8 cellular contexts compared by ENCODE assay signal in genomic region chr2:26243643-26244478, GRCh38. TPM values are rescaled to one million over a fixed set of nuclear protein-coding genes. Genes with fewer than 3 reads are reported as not detected.
A peak's percentile ranks its signal among the peaks of the same experiment; 100 is the strongest.
DNase-seq lines count a peak whose midpoint lies in the region; FAIRE-seq and TF ChIP-seq lines count a peak whose summit lies in the region.

No MANE protein-coding gene starts in this region.

- H3K4me3 ChIP-seq in Karpas-422 (ENCODE audit: low read length) (peak overlapping the region; percentile 95), WERI-Rb-1 (ENCODE audit: low read depth, low read length) (peak overlapping the region; percentile 78), fibroblast of the aortic adventitia (ENCODE audit: low read depth, low read length) (peak overlapping the region; percentile 99), neural progenitor cell (peak overlapping the region; percentile 88)

- H3K4me3 Mint-ChIP-seq in activated CD4-positive, alpha-beta T cell treated with anti-CD3 and anti-CD28 coated beads, Interleukin-2, amount 10 ng/mL, durations not matched to agents 24 days and 14 days: peak overlapping the region; percentile 100
- peak overlapping the region; percentile 100 for H3K4me3 Mint-ChIP-seq in neural progenitor cell

- H3K9me3 ChIP-seq in Karpas-422 (ENCODE audit: low read length) (no peaks in the 10 kb centered on the region), WERI-Rb-1 (ENCODE audit: severe bottlenecking) (no peaks in the 10 kb centered on the region), neural progenitor cell (ENCODE audit: low read depth) (no peaks in the 10 kb centered on the region)

- peaks cover 15% of the 10 kb centered on the region for H3F3A ChIP-seq in neural progenitor cell (ENCODE audit: low read depth)

- no peaks in the 10 kb centered on the region for H3K9me3 Mint-ChIP-seq in activated CD4-positive, alpha-beta T cell treated with anti-CD3 and anti-CD28 coated beads, Interleukin-2, amount 10 ng/mL, durations not matched to agents 24 days and 14 days
- peaks cover 2% of the 10 kb centered on the region for H3K9me3 Mint-ChIP-seq in neural progenitor cell

- peaks cover 96% of the 10 kb centered on the region for H3K79me2 ChIP-seq in Karpas-422 (ENCODE audit: low read length)
- H3K79me2 ChIP-seq in neural progenitor cell (ENCODE audit: low read depth): peaks cover 87% of the 10 kb centered on the region

- H4K20me1 ChIP-seq in Karpas-422 (ENCODE audit: insufficient read depth, low read depth, low read length): no peaks in the 10 kb centered on the region; the same call in 1 of the 2 replicates
- peaks cover 4% of the 10 kb centered on the region for H4K20me1 ChIP-seq in neural progenitor cell (ENCODE audit: low read depth)

- peak overlapping the region; percentile 89 for H3K9ac ChIP-seq in Karpas-422 (ENCODE audit: low read length)
- H3K9ac ChIP-seq in neural progenitor cell: peak overlapping the region; percentile 63

- no peaks in the 10 kb centered on the region for H3K36me3 ChIP-seq in Karpas-422 (ENCODE audit: insufficient read depth, low read length)
- H3K36me3 ChIP-seq in WERI-Rb-1: peaks cover 2% of the 10 kb centered on the region
- H3K36me3 ChIP-seq in neural progenitor cell: no peaks in the 10 kb centered on the region

- no peak for FAIRE-seq in GM19239 (lab: Jason Lieb, UNC)

- intact Hi-C loops in activated CD4-positive, alpha-beta T cell treated with anti-CD3 and anti-CD28 coated beads, Interleukin-2, amount 10 ng/mL, durations not matched to agents 24 days and 14 days (cut with micrococcal nuclease): loop anchor here (1.0 to 10.0 kb wide), 3 partner anchors 102 to 369 kb away; partner anchors contain the start of genes ADGRF3, ASXL2, RAB10 and SELENOI

- DNase-seq in activated CD4-positive, alpha-beta T cell treated with anti-CD3 and anti-CD28 coated beads, Interleukin-2, amount 10 ng/mL, durations not matched to agents 24 days and 14 days: no peak
- DNase-seq in activated CD4-positive, alpha-beta T cell treated with anti-CD3 and anti-CD28 coated beads for 1 hour: no peak
- DNase-seq in H4 (ENCODE audit: low spot score) (peak; percentile 2), Karpas-422 (peak; percentile 68), WERI-Rb-1 (peak; percentile 20), fibroblast of the aortic adventitia (ENCODE audit: low read depth) (peak; percentile 50), neural progenitor cell (ENCODE audit: low spot score) (peak; percentile 40), GM19239 (ENCODE audit: insufficient read length, low spot score) (no peak)

- H3K4me2 ChIP-seq in Karpas-422 (ENCODE audit: low read depth, low read length, poor library complexity, severe bottlenecking) (peak overlapping the region; percentile 95), neural progenitor cell (peak overlapping the region; percentile 87)

- H3K27ac ChIP-seq in Karpas-422 (ENCODE audit: low read length) (peak overlapping the region; percentile 81), WERI-Rb-1 (peak overlapping the region; percentile 99), neural progenitor cell (peak overlapping the region; percentile 95)

- peaks cover 6% of the 10 kb centered on the region for H3K27me3 Mint-ChIP-seq in activated CD4-positive, alpha-beta T cell treated with anti-CD3 and anti-CD28 coated beads, Interleukin-2, amount 10 ng/mL, durations not matched to agents 24 days and 14 days
- peaks cover 2% of the 10 kb centered on the region for H3K27me3 Mint-ChIP-seq in neural progenitor cell (ENCODE audit: insufficient read depth, low read depth)

- H3K4me1 ChIP-seq in Karpas-422 (ENCODE audit: low read length): peaks cover 56% of the 10 kb centered on the region
- peaks cover 7% of the 10 kb centered on the region for H3K4me1 ChIP-seq in neural progenitor cell

- no peak for TF ChIP-seq CTCF in WERI-Rb-1 (IDR thresholded peaks at IDR 0.05; ENCODE audit: low read depth, low read length)
- TF ChIP-seq CTCF in fibroblast of the aortic adventitia (IDR thresholded peaks at IDR 0.05; ENCODE audit: insufficient read depth, low read length): no peak
- no peak for TF ChIP-seq CTCF in neural progenitor cell (IDR thresholded peaks at IDR 0.05)

- H3K27me3 ChIP-seq in Karpas-422 (ENCODE audit: low read length): no peaks in the 10 kb centered on the region
- no peaks in the 10 kb centered on the region for H3K27me3 ChIP-seq in WERI-Rb-1 (ENCODE audit: insufficient read depth, low read depth, severe bottlenecking)
- H3K27me3 ChIP-seq in neural progenitor cell: no peaks in the 10 kb centered on the region

- peaks cover 18% of the 10 kb centered on the region for H3K36me3 Mint-ChIP-seq in activated CD4-positive, alpha-beta T cell treated with anti-CD3 and anti-CD28 coated beads, Interleukin-2, amount 10 ng/mL, durations not matched to agents 24 days and 14 days (ENCODE audit: low read depth)
- no peaks in the 10 kb centered on the region for H3K36me3 Mint-ChIP-seq in neural progenitor cell

- H2AFZ ChIP-seq in Karpas-422 (ENCODE audit: low read length) (peak overlapping the region; percentile 82; the same call in 1 of the 2 replicates), neural progenitor cell (replicated peaks) (peak overlapping the region; percentile 45)

- no peaks in the 10 kb centered on the region for H3K9me2 ChIP-seq in Karpas-422 (replicated peaks; ENCODE audit: insufficient read depth, low read length)

- peaks cover 53% of the 10 kb centered on the region for H3K4me1 Mint-ChIP-seq in activated CD4-positive, alpha-beta T cell treated with anti-CD3 and anti-CD28 coated beads, Interleukin-2, amount 10 ng/mL, durations not matched to agents 24 days and 14 days
- H3K4me1 Mint-ChIP-seq in neural progenitor cell: peaks cover 42% of the 10 kb centered on the region

- peak overlapping the region; percentile 100 for H3K27ac Mint-ChIP-seq in activated CD4-positive, alpha-beta T cell treated with anti-CD3 and anti-CD28 coated beads, Interleukin-2, amount 10 ng/mL, durations not matched to agents 24 days and 14 days
- peak overlapping the region; percentile 99 for H3K27ac Mint-ChIP-seq in neural progenitor cell

RNA-seq across cellular contexts. Expression of gene HADHA, which starts 0.6 kb away (rescaled TPM):
- total RNA-seq in activated CD4-positive, alpha-beta T cell treated with anti-CD3 and anti-CD28 coated beads, Interleukin-2, amount 10 ng/mL, durations not matched to agents 24 days and 14 days: 110 and 112 TPM in 2 replicates
- total RNA-seq in H4 (2014; rRNA removed; shearing (Covaris generic)): 91.9 and 96.8 TPM in 2 replicates
- total RNA-seq in Karpas-422 (2014; rRNA removed; shearing (Covaris generic); ENCODE audit: low replicate concordance): 99.9 and 113 TPM in 2 replicates
- 135 and 174 TPM in 2 replicates for total RNA-seq in fibroblast of the aortic adventitia (ENCODE audit: low replicate concordance)
- total RNA-seq in neural progenitor cell (ENCODE audit: low replicate concordance): 98.9 and 120 TPM in 2 replicates

RNA-seq across cellular contexts. Expression of gene HADHB, which starts 0.9 kb away (rescaled TPM):
- 81.2 and 86.6 TPM in 2 replicates for total RNA-seq in activated CD4-positive, alpha-beta T cell treated with anti-CD3 and anti-CD28 coated beads, Interleukin-2, amount 10 ng/mL, durations not matched to agents 24 days and 14 days
- total RNA-seq in H4 (2014; rRNA removed; shearing (Covaris generic)): 68.8 and 71.4 TPM in 2 replicates
- total RNA-seq in Karpas-422 (2014; rRNA removed; shearing (Covaris generic); ENCODE audit: low replicate concordance): 40.7 and 48.8 TPM in 2 replicates
- total RNA-seq in fibroblast of the aortic adventitia (ENCODE audit: low replicate concordance): 102 and 107 TPM in 2 replicates
- 36.5 and 40.6 TPM in 2 replicates for total RNA-seq in neural progenitor cell (ENCODE audit: low replicate concordance)

Comparison
In these comparisons a context has a peak if more than half of its experiments do, and no peak if none do; other contexts are left out.
1. DNase-seq: peak in H4 (single experiment), Karpas-422 (single experiment), WERI-Rb-1 (single experiment), fibroblast of the aortic adventitia (single experiment) and neural progenitor cell (single experiment); none in activated CD4-positive, alpha-beta T cell treated with anti-CD3 and anti-CD28 coated beads, Interleukin-2, amount 10 ng/mL, durations not matched to agents 24 days and 14 days (single experiment), activated CD4-positive, alpha-beta T cell treated with anti-CD3 and anti-CD28 coated beads for 1 hour (single experiment) and GM19239 (single experiment).
2. Peak in every context shown above with its lines, with median percentiles within 50 percentile points of each other: H3K27ac ChIP-seq and H3K4me3 ChIP-seq.